In genomic region chr20:23143098-23143497, GRCh38 we compare ENCODE assay signal across 8 cellular contexts. TPM values are rescaled to one million over a fixed set of nuclear protein-coding genes. Genes with fewer than 3 reads are reported as not detected.
DNase-seq lines count a peak whose midpoint lies in the region; ATAC-seq and FAIRE-seq lines count a peak whose summit lies in the region.

No MANE protein-coding gene starts in this region.

- peak overlapping the region; percentile 88 for H3K27ac Mint-ChIP-seq in dendritic cell treated with granulocyte-macrophage colony-stimulating factor and Interleukin-4, amounts not matched to agents 40 ng/mL and 50 ng/mL, for 4 days
- H3K27ac Mint-ChIP-seq in naive thymus-derived CD4-positive, alpha-beta T cell: peak overlapping the region in 2 of 9 donors; percentile 42 to 86

- intact Hi-C loops in dendritic cell treated with granulocyte-macrophage colony-stimulating factor and Interleukin-4, amounts not matched to agents 40 ng/mL and 50 ng/mL, for 4 days (cut with micrococcal nuclease): loop anchor here (1.0 to 5.0 kb wide), 2 partner anchors 10 to 96 kb away; partner anchors contain the start of gene THBD
- intact Hi-C loops in naive thymus-derived CD4-positive, alpha-beta T cell (cut with micrococcal nuclease): no loop called here

- peak; percentile 90 for FAIRE-seq in RCC 7860 (lab: Jason Lieb, UNC)

- H3K36me3 ChIP-seq in GM23248 (ENCODE audit: low read depth): no peaks in the 10 kb centered on the region
- H3K36me3 ChIP-seq in naive thymus-derived CD4-positive, alpha-beta T cell (ENCODE audit: control insufficient read depth in 2 of 3, insufficient read depth in 3 of 3, low read length in 3 of 3): no peaks in the 10 kb centered on the region

- peak overlapping the region; percentile 84 for H3K27ac ChIP-seq in GM23248
- no peak overlapping the region for H3K27ac ChIP-seq in naive thymus-derived CD4-positive, alpha-beta T cell (ENCODE audit: low read depth, low read length)

- H3K4me1 Mint-ChIP-seq in dendritic cell treated with granulocyte-macrophage colony-stimulating factor and Interleukin-4, amounts not matched to agents 40 ng/mL and 50 ng/mL, for 4 days (ENCODE audit: low read depth): peaks cover 83% of the 10 kb centered on the region
- H3K4me1 Mint-ChIP-seq in naive thymus-derived CD4-positive, alpha-beta T cell: peaks cover 3 to 67% (median 5%) of the 10 kb centered on the region in 7 donors

- in situ Hi-C loops in GM23248 (cut with MboI): no loop called here

- no peaks in the 10 kb centered on the region for H4K20me1 ChIP-seq in GM23248 (ENCODE audit: insufficient read depth)

- peak; percentile 93 for DNase-seq in GM23248
- DNase-seq in RCC 7860 (ENCODE audit: low spot score): peak; percentile 79
- DNase-seq in naive thymus-derived CD4-positive, alpha-beta T cell: peak in 1 of 9 donors; percentile 31
- no peak for DNase-seq in NCI-H526 treated with DMSO at 0.1 percent for 48 hours (lab: John Stamatoyannopoulos, UW)
- DNase-seq in activated naive CD4-positive, alpha-beta T cell treated with anti-CD3 and anti-CD28 coated beads, Interleukin-2, amount 50 U/mL, for 16 hours: no peak

- ATAC-seq in naive thymus-derived CD4-positive, alpha-beta T cell: peak; percentile 62
- ATAC-seq in GM19395 (IDR thresholded peaks at IDR 0.05; ENCODE audit: unreplicated experiment): no peak
- no peak for ATAC-seq in HG03139 (IDR thresholded peaks at IDR 0.05; ENCODE audit: unreplicated experiment)

- H3K9me2 ChIP-seq in GM23248 (ENCODE audit: insufficient read depth): no peaks in the 10 kb centered on the region

- H3K36me3 Mint-ChIP-seq in dendritic cell treated with granulocyte-macrophage colony-stimulating factor and Interleukin-4, amounts not matched to agents 40 ng/mL and 50 ng/mL, for 4 days (ENCODE audit: low read depth): no peaks in the 10 kb centered on the region
- peaks cover 0 to 4% (median 0%) of the 10 kb centered on the region in 5 donors for H3K36me3 Mint-ChIP-seq in naive thymus-derived CD4-positive, alpha-beta T cell

- H3K4me3 Mint-ChIP-seq in dendritic cell treated with granulocyte-macrophage colony-stimulating factor and Interleukin-4, amounts not matched to agents 40 ng/mL and 50 ng/mL, for 4 days: no peak overlapping the region
- H3K4me3 Mint-ChIP-seq in naive thymus-derived CD4-positive, alpha-beta T cell: peak overlapping the region in 1 of 10 donors; percentile 56

- H3K79me2 ChIP-seq in GM23248 (ENCODE audit: insufficient read depth): no peaks in the 10 kb centered on the region

- 0 to 1% methylated on average over 5 of the region's 5 CpGs for WGBS in GM23248 (ENCODE audit: low coverage in 1 of 2, low lambda C conversion rate in 2 of 2, missing lambda C conversion rate in 2 of 2), 2 experiments

- H3K9me3 Mint-ChIP-seq in dendritic cell treated with granulocyte-macrophage colony-stimulating factor and Interleukin-4, amounts not matched to agents 40 ng/mL and 50 ng/mL, for 4 days: no peaks in the 10 kb centered on the region
- H3K9me3 Mint-ChIP-seq in naive thymus-derived CD4-positive, alpha-beta T cell: peaks cover 0 to 1% (median 0%) of the 10 kb centered on the region in 11 donors

- H2AFZ ChIP-seq in GM23248: peak overlapping the region; percentile 40; the same call in 1 of the 2 replicates

- no peaks in the 10 kb centered on the region for H3K9me3 ChIP-seq in GM23248 (ENCODE audit: low read depth)
- no peaks in the 10 kb centered on the region for H3K9me3 ChIP-seq in naive thymus-derived CD4-positive, alpha-beta T cell (ENCODE audit: control insufficient read depth in 2 of 3, low read length in 3 of 3)

- H3F3A ChIP-seq in GM23248 (ENCODE audit: insufficient read depth): peaks cover 55% of the 10 kb centered on the region

- peak overlapping the region; percentile 71 for H3K9ac ChIP-seq in GM23248

- POLR2A ChIA-PET in naive thymus-derived CD4-positive, alpha-beta T cell (lab: Charles Lee): no interaction called here

- peak overlapping the region; percentile 34 for H3K4me3 ChIP-seq in GM23248
- H3K4me3 ChIP-seq in naive thymus-derived CD4-positive, alpha-beta T cell (ENCODE audit: low read length): no peak overlapping the region

- H3K4me1 ChIP-seq in GM23248 (ENCODE audit: insufficient read depth): peaks cover 58% of the 10 kb centered on the region
- H3K4me1 ChIP-seq in naive thymus-derived CD4-positive, alpha-beta T cell (ENCODE audit: control insufficient read depth in 2 of 2, insufficient read depth in 2 of 2, low read length in 2 of 2): no peaks in the 10 kb centered on the region

- no peaks in the 10 kb centered on the region for H3K27me3 ChIP-seq in GM23248 (replicated peaks; ENCODE audit: insufficient read depth)
- no peaks in the 10 kb centered on the region for H3K27me3 ChIP-seq in naive thymus-derived CD4-positive, alpha-beta T cell (ENCODE audit: control insufficient read depth in 2 of 2, insufficient read depth in 2 of 2, low read length in 2 of 2)

- CTCF ChIA-PET in naive thymus-derived CD4-positive, alpha-beta T cell (lab: Charles Lee): no interaction called here

- H3K27me3 Mint-ChIP-seq in dendritic cell treated with granulocyte-macrophage colony-stimulating factor and Interleukin-4, amounts not matched to agents 40 ng/mL and 50 ng/mL, for 4 days: no peaks in the 10 kb centered on the region
- peaks cover 0 to 11% (median 4%) of the 10 kb centered on the region in 5 donors for H3K27me3 Mint-ChIP-seq in naive thymus-derived CD4-positive, alpha-beta T cell

- H3K4me2 ChIP-seq in GM23248 (ENCODE audit: unreplicated experiment): peak overlapping the region; percentile 78

RNA-seq across cellular contexts. Expression of gene CD93, which starts 57.0 kb away (rescaled TPM):
- not detected in 2 replicates for total RNA-seq in GM23248 (2014; rRNA removed; shearing (Covaris generic))
- 0.03 TPM in 1 of 2 replicates, not detected in the other for polyA plus RNA-seq in GM23248 (2016; fragmentation: Nextera tagmentation; extraction: Ambion mirVana)
- total RNA-seq in naive thymus-derived CD4-positive, alpha-beta T cell: 10 to 100 TPM in 1 of 5 experiments, 1 to 10 TPM in 2, under 1 TPM in 2; 0.32 to 61.2 (median 4.6) TPM
- polyA plus RNA-seq in naive thymus-derived CD4-positive, alpha-beta T cell: under 1 TPM in 1 of 2 donors, not detected in 1; 0.02 TPM

Comparison
In these comparisons a context has a peak if more than half of its experiments do, and no peak if none do; other contexts are left out.
1. DNase-seq: peak in GM23248 (single experiment) and RCC 7860 (single experiment); none in NCI-H526 treated with DMSO at 0.1 percent for 48 hours (single experiment) and activated naive CD4-positive, alpha-beta T cell treated with anti-CD3 and anti-CD28 coated beads, Interleukin-2, amount 50 U/mL, for 16 hours (single experiment).